Comparison of ENCODE assay signal across 1 cellular context in the genomic region with DNA sequence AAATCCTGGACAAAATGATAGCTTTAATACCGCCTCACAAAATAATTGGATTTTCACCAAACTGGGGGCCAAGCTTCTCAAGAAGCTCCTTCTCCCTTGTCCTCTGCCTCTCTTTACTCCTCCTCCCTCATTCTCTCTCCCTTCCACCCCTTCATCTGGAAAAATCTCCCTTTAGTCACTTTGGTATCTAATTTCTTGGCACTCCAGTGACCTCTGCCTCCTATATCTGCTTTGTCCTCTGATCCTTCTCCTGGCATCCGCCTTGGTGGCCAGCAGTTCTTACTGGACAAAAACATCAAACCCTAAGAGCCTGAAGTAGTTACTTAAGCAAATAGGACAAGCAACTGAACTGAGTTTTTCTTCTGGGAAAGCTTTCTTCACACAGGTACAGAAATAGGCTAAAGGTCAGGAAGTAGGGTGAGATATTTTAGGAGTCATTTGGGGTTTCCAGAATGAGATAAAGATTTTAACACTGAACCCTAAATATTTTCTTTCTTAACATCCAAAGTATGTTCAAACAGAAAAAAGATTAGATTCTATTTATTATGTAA.
TF ChIP-seq lines count a peak whose summit lies in the region.

No MANE protein-coding gene starts in this region.

TF ChIP-seq in IMR-90, 13 proteins besides CTCF, POLR2A, EP300 and RAD21 (continued from another document):
- no peak for TF ChIP-seq SMC3 (IDR thresholded peaks at IDR 0.05; ENCODE audit: low read depth, low read length)
- TF ChIP-seq RFX5 (IDR thresholded peaks at IDR 0.05; ENCODE audit: low read depth, low read length): no peak
- TF ChIP-seq, protein P1, sequence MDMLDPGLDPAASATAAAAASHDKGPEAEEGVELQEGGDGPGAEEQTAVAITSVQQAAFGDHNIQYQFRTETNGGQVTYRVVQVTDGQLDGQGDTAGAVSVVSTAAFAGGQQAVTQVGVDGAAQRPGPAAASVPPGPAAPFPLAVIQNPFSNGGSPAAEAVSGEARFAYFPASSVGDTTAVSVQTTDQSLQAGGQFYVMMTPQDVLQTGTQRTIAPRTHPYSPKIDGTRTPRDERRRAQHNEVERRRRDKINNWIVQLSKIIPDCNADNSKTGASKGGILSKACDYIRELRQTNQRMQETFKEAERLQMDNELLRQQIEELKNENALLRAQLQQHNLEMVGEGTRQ (IDR thresholded peaks at IDR 0.05; ENCODE audit: low read depth, low read length): no peak
- TF ChIP-seq MAZ (IDR thresholded peaks at IDR 0.05; ENCODE audit: borderline replicate concordance, low read depth, low read length): no peak
